8 cellular contexts compared by ENCODE assay signal in genomic region chr1:93447481-93448291, GRCh38. TPM values are rescaled to one million over a fixed set of nuclear protein-coding genes. Genes with fewer than 3 reads are reported as not detected.
DNase-seq lines count a peak whose midpoint lies in the region; ATAC-seq and TF ChIP-seq lines count a peak whose summit lies in the region.

TSS of gene FNBP1L (plus strand) at chr1:93448118. CDS start at chr1:93448282, 164 bp downstream.

- TF ChIP-seq CTCF in CD4-positive, alpha-beta T cell (IDR thresholded peaks at IDR 0.05) = no peak
- no peak for TF ChIP-seq CTCF in RWPE2 (IDR thresholded peaks at IDR 0.05; ENCODE audit: poor library complexity, severe bottlenecking)
- TF ChIP-seq CTCF in gastroesophageal sphincter (IDR thresholded peaks at IDR 0.05) = no peak
- TF ChIP-seq CTCF in neural progenitor cell (IDR thresholded peaks at IDR 0.05) = no peak

- peaks cover 41% of the 10 kb centered on the region for H3K27me3 Mint-ChIP-seq in CD4-positive, alpha-beta T cell
- peaks cover 7% of the 10 kb centered on the region for H3K27me3 Mint-ChIP-seq in neural progenitor cell (ENCODE audit: insufficient read depth, low read depth)

- DNase-seq in CD4-positive, alpha-beta T cell = peak; percentile 20 to 60 (median 39)
- DNase-seq in RWPE2 (ENCODE audit: low spot score) (peak; percentile 84), neural progenitor cell (ENCODE audit: low spot score) (peak; percentile 94)
- DNase-seq in activated gamma-delta T cell treated with anti-CD3 and anti-CD28 coated beads, Interleukin-2, amount 50 U/mL, for 16 hours (ENCODE audit: low read depth) = peak; percentile 17

- peak within 1 kb of the TSS; percentile 96 for H3K4me3 ChIP-seq in HUES64 (ENCODE audit: low read length)
- peak within 1 kb of the TSS; percentile 98 for H3K4me3 ChIP-seq in RWPE2 (ENCODE audit: severe bottlenecking)
- peak within 1 kb of the TSS; percentile 61 to 94 for H3K4me3 ChIP-seq in gastroesophageal sphincter
- H3K4me3 ChIP-seq in neural progenitor cell = peak within 1 kb of the TSS; percentile 96
- H3K4me3 ChIP-seq in stomach smooth muscle (ENCODE audit: low read length in 2 of 2) = peak within 1 kb of the TSS; percentile 70 to 78

- no peaks in the 10 kb centered on the region for H3K36me3 ChIP-seq in HUES64 (ENCODE audit: insufficient read depth, low read length)
- no peaks in the 10 kb centered on the region for H3K36me3 ChIP-seq in RWPE2 (ENCODE audit: low read depth)
- H3K36me3 ChIP-seq in gastroesophageal sphincter = no peaks in the 10 kb centered on the region
- no peaks in the 10 kb centered on the region for H3K36me3 ChIP-seq in neural progenitor cell
- H3K36me3 ChIP-seq in stomach smooth muscle (ENCODE audit: control insufficient read depth in 2 of 2, insufficient read depth in 2 of 2, low read length in 2 of 2) = no peaks in the 10 kb centered on the region

- no peak for TF ChIP-seq POLR2A in gastroesophageal sphincter (IDR thresholded peaks at IDR 0.05)

- peaks cover 29% of the 10 kb centered on the region for H3K4me1 ChIP-seq in HUES64 (ENCODE audit: insufficient read depth, low read length)
- peaks cover 28% of the 10 kb centered on the region for H3K4me1 ChIP-seq in RWPE2 (ENCODE audit: insufficient read depth, poor library complexity, severe bottlenecking)
- H3K4me1 ChIP-seq in gastroesophageal sphincter = peaks cover 0 to 31% (median 0%) of the 10 kb centered on the region in 3 donors
- H3K4me1 ChIP-seq in neural progenitor cell = peaks cover 24% of the 10 kb centered on the region
- peaks cover 9% of the 10 kb centered on the region for H3K4me1 ChIP-seq in stomach smooth muscle (ENCODE audit: control insufficient read depth, insufficient read depth, low read length)

- peak within 1 kb of the TSS; percentile 59 for H3K27ac Mint-ChIP-seq in CD4-positive, alpha-beta T cell
- peak within 1 kb of the TSS; percentile 98 for H3K27ac Mint-ChIP-seq in neural progenitor cell

- H3K9me3 Mint-ChIP-seq in CD4-positive, alpha-beta T cell = no peaks in the 10 kb centered on the region
- H3K9me3 Mint-ChIP-seq in neural progenitor cell = peaks cover 4% of the 10 kb centered on the region

- peaks cover 27% of the 10 kb centered on the region for H3K4me1 Mint-ChIP-seq in CD4-positive, alpha-beta T cell (ENCODE audit: low read depth)
- peaks cover 16% of the 10 kb centered on the region for H3K4me1 Mint-ChIP-seq in neural progenitor cell

- no peaks in the 10 kb centered on the region for H3K9me3 ChIP-seq in CD4-positive, alpha-beta T cell (ENCODE audit: control insufficient read depth, low read length)
- H3K9me3 ChIP-seq in HUES64 (ENCODE audit: insufficient read depth, low read depth, low read length) (no peaks in the 10 kb centered on the region), RWPE2 (ENCODE audit: severe bottlenecking) (no peaks in the 10 kb centered on the region), gastroesophageal sphincter (no peaks in the 10 kb centered on the region), neural progenitor cell (ENCODE audit: low read depth) (no peaks in the 10 kb centered on the region), stomach smooth muscle (ENCODE audit: control insufficient read depth in 2 of 2, low read length in 2 of 2) (no peaks in the 10 kb centered on the region)

- CTCF ChIA-PET in CD4-positive, alpha-beta T cell (lab: Charles Lee) = no interaction called here

- ATAC-seq in CD4-positive, alpha-beta T cell (ENCODE audit: poor library complexity) = peak; percentile 82
- ATAC-seq in RWPE2 (ENCODE audit: low read depth) (peak; percentile 76), gastroesophageal sphincter (peak; percentile 85), GM18909 (IDR thresholded peaks at IDR 0.05; ENCODE audit: poor library complexity, unreplicated experiment) (no peak)

- intact Hi-C loops in CD4-positive, alpha-beta T cell (cut with DNase I, micrococcal nuclease) = loop anchor here (5.0 to 10.0 kb wide), 6 partner anchors 100 to 967 kb away; partner anchors contain the start of genes ABCD3 (in 1 of the 2) and DR1 (in 1 of the 2)

- H3K36me3 Mint-ChIP-seq in CD4-positive, alpha-beta T cell (ENCODE audit: low read depth) = peaks cover 7% of the 10 kb centered on the region
- H3K36me3 Mint-ChIP-seq in neural progenitor cell = peaks cover 16% of the 10 kb centered on the region

- WGBS in HUES64 = 3% methylated on average over 52 of the region's 52 CpGs
- WGBS in gastroesophageal sphincter (ENCODE audit: low coverage in 1 of 2), 2 donors = 1 to 4% methylated on average over 3 to 5 of the region's 52 CpGs

- peak within 1 kb of the TSS; percentile 94 for H3K4me2 ChIP-seq in neural progenitor cell

- POLR2A ChIA-PET in CD4-positive, alpha-beta T cell (lab: Charles Lee) = interaction anchor here (0.8 to 3.3 kb wide), 7 partner anchors 102 to 432 kb away, joined by 3 to 21 read pairs (median 6); partner anchors contain the start of genes DNTTIP2, DR1 and MTF2

- H3K27me3 ChIP-seq in CD4-positive, alpha-beta T cell (ENCODE audit: control insufficient read depth, insufficient read depth, low read length) = peaks cover 36% of the 10 kb centered on the region
- H3K27me3 ChIP-seq in HUES64 (ENCODE audit: insufficient read depth, low read length) (no peaks in the 10 kb centered on the region), RWPE2 (ENCODE audit: insufficient read depth, poor library complexity, severe bottlenecking) (no peaks in the 10 kb centered on the region), gastroesophageal sphincter (peaks cover 24% of the 10 kb centered on the region), neural progenitor cell (no peaks in the 10 kb centered on the region), stomach smooth muscle (ENCODE audit: control insufficient read depth in 1 of 2, insufficient read depth in 2 of 2, low read length in 2 of 2) (peaks cover 13 to 39% of the 10 kb centered on the region in 2 donors)

- no peak for TF ChIP-seq EP300 in gastroesophageal sphincter (IDR thresholded peaks at IDR 0.05)

- H3K9ac ChIP-seq in HUES64 (ENCODE audit: low read depth, low read length) (peak within 1 kb of the TSS; percentile 97), neural progenitor cell (peak within 1 kb of the TSS; percentile 94), stomach smooth muscle (ENCODE audit: low read length in 2 of 2) (peak within 1 kb of the TSS; percentile 43 to 67)

- H3F3A ChIP-seq in neural progenitor cell (ENCODE audit: low read depth) = peaks cover 20% of the 10 kb centered on the region

- peak within 1 kb of the TSS; percentile 97 for H3K4me3 Mint-ChIP-seq in CD4-positive, alpha-beta T cell
- peak within 1 kb of the TSS; percentile 98 for H3K4me3 Mint-ChIP-seq in neural progenitor cell

- H2AFZ ChIP-seq in neural progenitor cell (replicated peaks) = peak within 1 kb of the TSS; percentile 79

- H3K79me2 ChIP-seq in neural progenitor cell (ENCODE audit: low read depth) = peaks cover 48% of the 10 kb centered on the region

- H3K27ac ChIP-seq in CD4-positive, alpha-beta T cell (ENCODE audit: low read depth, low read length) = no peak within 1 kb of the TSS
- H3K27ac ChIP-seq in HUES64 (ENCODE audit: low read depth, low read length) (peak within 1 kb of the TSS; percentile 94), RWPE2 (ENCODE audit: poor library complexity, severe bottlenecking) (peak within 1 kb of the TSS; percentile 80), gastroesophageal sphincter (peak within 1 kb of the TSS in 3 of 4 donors; percentile 81 to 86 (median 84)), neural progenitor cell (peak within 1 kb of the TSS; percentile 96), stomach smooth muscle (ENCODE audit: low read length) (no peak within 1 kb of the TSS)

- H4K20me1 ChIP-seq in neural progenitor cell (ENCODE audit: low read depth) = peaks cover 38% of the 10 kb centered on the region

RNA-seq across cellular contexts. Expression of gene FNBP1L, which starts in this region (rescaled TPM):
- total RNA-seq in CD4-positive, alpha-beta T cell = 1 to 10 TPM; 1.1 TPM
- polyA plus RNA-seq in HUES64 (2013, experiment 1 of 2) = 76.1 TPM
- 79.8 TPM for polyA plus RNA-seq in HUES64 (2013, experiment 2 of 2)
- total RNA-seq in gastroesophageal sphincter (10 to 100 TPM in 3 of 4 donors, 1 to 10 TPM in 1; 6.1 to 24.7 (median 14.7) TPM), neural progenitor cell (ENCODE audit: low replicate concordance) (114 and 162 TPM in 2 replicates)

Comparison
In these comparisons a context has a peak if more than half of its experiments do, and no peak if none do; other contexts are left out.
1. DNase-seq: peak in every context shown above with its lines; median percentile 94 in neural progenitor cell; 84 in RWPE2; 39 in CD4-positive, alpha-beta T cell; 17 in activated gamma-delta T cell treated with anti-CD3 and anti-CD28 coated beads, Interleukin-2, amount 50 U/mL, for 16 hours.
2. H3K27ac ChIP-seq: peak in HUES64 (single experiment), RWPE2 (single experiment), gastroesophageal sphincter (3 of 4) and neural progenitor cell (single experiment); none in CD4-positive, alpha-beta T cell (single experiment) and stomach smooth muscle (single experiment).
3. Peak in every context shown above with its lines, with median percentiles within 50 percentile points of each other: H3K4me3 ChIP-seq and H3K9ac ChIP-seq.